Comparison of ENCODE assay signal across 10 cellular contexts in genomic region chr5:93995126-93995621, GRCh38.
DNase-seq lines count a peak whose midpoint lies in the region; ATAC-seq and TF ChIP-seq lines count a peak whose summit lies in the region.
"Had no signal": no experiment of that assay in that cellular context is flagged by ENCODE, and none has a peak within 500 bp of the region (broad histone marks: within the 10 kb centered on the region; RNA-seq: fewer than 3 reads in every experiment).

No MANE protein-coding gene starts in this region.

- H4K20me1 ChIP-seq in osteoblast (ENCODE audit: insufficient read depth, low read length), result no peaks in the 10 kb centered on the region

- peak; percentile 0 for DNase-seq in DMS153 (lab: John Stamatoyannopoulos, UW)
- DNase-seq in DMS153 treated with DMSO at 0.1 percent for 48 hours (lab: John Stamatoyannopoulos, UW; ENCODE audit: unreplicated experiment), result no peak
- DNase-seq in NCI-H2029 treated with DMSO at 0.1 percent for 48 hours (lab: John Stamatoyannopoulos, UW), result peak; percentile 71
- DNase-seq in osteoblast (ENCODE audit: insufficient read length, low spot score, missing footprints), result peak; percentile 73
- no peak for DNase-seq in amygdala (lab: John Stamatoyannopoulos, UW)
- DNase-seq in mucosa of gallbladder (ENCODE audit: low spot score), result no peak
- DNase-seq in KG1 (lab: John Stamatoyannopoulos, UW), result no peak
- DNase-seq: NCI-H524 had no signal

- peaks cover 6% of the 10 kb centered on the region for H3K4me1 ChIP-seq in osteoblast (ENCODE audit: insufficient read depth, low read length)

- H3K9me3 ChIP-seq in osteoblast (ENCODE audit: low read depth, low read length), result no peaks in the 10 kb centered on the region

- ATAC-seq in GM21619 (IDR thresholded peaks at IDR 0.05; ENCODE audit: unreplicated experiment), result peak; percentile 59

- H3K27ac ChIP-seq in osteoblast (ENCODE audit: low read depth, low read length), result no peak overlapping the region
- H3K27ac ChIP-seq: 22Rv1 had no signal

- no peak overlapping the region for H2AFZ ChIP-seq in osteoblast (ENCODE audit: low read length)

- TF ChIP-seq CTCF in osteoblast (IDR thresholded peaks at IDR 0.05; ENCODE audit: extremely low read depth, low read depth, low read length), result no peak

- H3K4me3 ChIP-seq in osteoblast (ENCODE audit: insufficient read depth, low read length), result no peak overlapping the region

- no peaks in the 10 kb centered on the region for H3K36me3 ChIP-seq in osteoblast (ENCODE audit: insufficient read depth, low read length)

- no peak overlapping the region for H3K4me2 ChIP-seq in osteoblast (ENCODE audit: insufficient read depth, low read length)

- no peaks in the 10 kb centered on the region for H3K79me2 ChIP-seq in osteoblast (ENCODE audit: insufficient read depth, low read length)

- no peaks in the 10 kb centered on the region for H3K27me3 ChIP-seq in osteoblast (ENCODE audit: insufficient read depth, low read length)

Comparison
In these comparisons a context has a peak if more than half of its experiments do, and no peak if none do; other contexts are left out.
1. DNase-seq: peak in DMS153 (single experiment), NCI-H2029 treated with DMSO at 0.1 percent for 48 hours (single experiment) and osteoblast (single experiment); none in DMS153 treated with DMSO at 0.1 percent for 48 hours (single experiment), amygdala (0 of 56), mucosa of gallbladder (single experiment) and KG1 (single experiment).